ENCODE assay signal across 10 cellular contexts in the genomic region with DNA sequence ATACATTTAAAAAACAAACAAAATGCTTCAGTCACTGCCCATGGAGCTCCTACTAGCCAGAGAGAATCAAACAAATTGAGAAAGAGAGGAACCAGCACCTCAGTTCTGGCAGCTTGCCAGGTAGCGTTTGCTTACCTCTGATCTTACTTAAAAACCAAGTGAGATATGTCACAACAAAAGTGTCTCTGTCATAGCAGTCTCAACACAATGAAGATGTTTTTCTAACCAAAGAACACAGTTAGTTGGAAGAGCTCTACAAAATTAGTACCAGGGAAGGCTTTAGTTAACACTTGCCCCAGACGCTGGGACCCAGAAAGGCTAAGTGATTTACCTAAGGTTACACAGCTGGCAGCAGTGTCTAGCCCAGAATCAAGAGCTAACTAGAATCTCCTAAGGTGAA. TPM values are rescaled to one million over a fixed set of nuclear protein-coding genes. Genes with fewer than 3 reads are reported as not detected.
DNase-seq lines count a peak whose midpoint lies in the region; ATAC-seq, FAIRE-seq and TF ChIP-seq lines count a peak whose summit lies in the region.
"Had no signal": no experiment of that assay in that cellular context is flagged by ENCODE, and none has a peak within 500 bp of the region (broad histone marks: within the 10 kb centered on the region; RNA-seq: fewer than 3 reads in every experiment).

No MANE protein-coding gene starts in this region.

- H3K4me2 ChIP-seq in astrocyte (ENCODE audit: low read length): peak overlapping the region; percentile 0

- CTCF ChIA-PET in naive thymus-derived CD4-positive, alpha-beta T cell (lab: Charles Lee): no interaction called here

- H3K4me1 ChIP-seq in astrocyte (ENCODE audit: insufficient read depth, low read length): peaks cover 7% of the 10 kb centered on the region
- peaks cover 14 to 22% of the 10 kb centered on the region in 2 donors for H3K4me1 ChIP-seq in naive thymus-derived CD4-positive, alpha-beta T cell (ENCODE audit: control insufficient read depth in 2 of 2, insufficient read depth in 2 of 2, low read length in 2 of 2)

- no peaks in the 10 kb centered on the region for H3K36me3 ChIP-seq in astrocyte (ENCODE audit: insufficient read depth, low read length)
- H3K36me3 ChIP-seq in naive thymus-derived CD4-positive, alpha-beta T cell (ENCODE audit: control insufficient read depth in 2 of 3, insufficient read depth in 3 of 3, low read length in 3 of 3): peaks cover 0 to 3% (median 0%) of the 10 kb centered on the region in 3 experiments
- H3K36me3 ChIP-seq: tibial artery had no signal

- no peak for ATAC-seq in naive thymus-derived CD4-positive, alpha-beta T cell
- no peak for ATAC-seq in HG03457 (IDR thresholded peaks at IDR 0.05; ENCODE audit: unreplicated experiment)

- H3K27ac Mint-ChIP-seq in astrocyte (ENCODE audit: unreplicated experiment): no peak overlapping the region
- no peak overlapping the region for H3K27ac Mint-ChIP-seq in naive thymus-derived CD4-positive, alpha-beta T cell

- no peaks in the 10 kb centered on the region for H3K36me3 Mint-ChIP-seq in astrocyte (ENCODE audit: low read depth, unreplicated experiment)
- H3K36me3 Mint-ChIP-seq in naive thymus-derived CD4-positive, alpha-beta T cell: no peaks in the 10 kb centered on the region

- H3K9me3 Mint-ChIP-seq in astrocyte (ENCODE audit: unreplicated experiment): no peaks in the 10 kb centered on the region
- H3K9me3 Mint-ChIP-seq in naive thymus-derived CD4-positive, alpha-beta T cell: no peaks in the 10 kb centered on the region

- no peaks in the 10 kb centered on the region for H3K27me3 ChIP-seq in astrocyte (ENCODE audit: insufficient read depth, low read length)
- H3K27me3 ChIP-seq in naive thymus-derived CD4-positive, alpha-beta T cell (ENCODE audit: control insufficient read depth in 2 of 2, insufficient read depth in 2 of 2, low read length in 2 of 2): peaks cover 15 to 21% of the 10 kb centered on the region in 2 donors
- H3K27me3 ChIP-seq: tibial artery had no signal

- H3K9me3 ChIP-seq in astrocyte (ENCODE audit: insufficient read depth, low read depth, low read length): no peaks in the 10 kb centered on the region
- H3K9me3 ChIP-seq in naive thymus-derived CD4-positive, alpha-beta T cell (ENCODE audit: control insufficient read depth in 2 of 3, low read length in 3 of 3): no peaks in the 10 kb centered on the region
- H3K9me3 ChIP-seq: tibial artery had no signal

- DNase-seq in ELR (ENCODE audit: low read depth) (peak; percentile 35), NCI-H1105 treated with DMSO at 0.1 percent for 48 hours (lab: John Stamatoyannopoulos, UW) (peak; percentile 42), astrocyte (ENCODE audit: low read depth) (no peak), foreskin melanocyte (no peak), T1000 (lab: John Stamatoyannopoulos, UW) (no peak), ureter (ENCODE audit: low spot score) (no peak)
- DNase-seq in naive thymus-derived CD4-positive, alpha-beta T cell: peak in 7 of 9 donors; percentile 7 to 36 (median 30)

- no peak overlapping the region for H3K9ac ChIP-seq in astrocyte (ENCODE audit: low read length)

- no peak overlapping the region for H3K4me3 ChIP-seq in astrocyte (ENCODE audit: insufficient read depth, low read depth, low read length)
- no peak overlapping the region for H3K4me3 ChIP-seq in naive thymus-derived CD4-positive, alpha-beta T cell (ENCODE audit: low read length)
- H3K4me3 ChIP-seq: tibial artery had no signal

- H4K20me1 ChIP-seq in astrocyte (ENCODE audit: insufficient read depth, low read length): peaks cover 4% of the 10 kb centered on the region

- H3K27ac ChIP-seq in astrocyte (ENCODE audit: low read depth, low read length): no peak overlapping the region
- no peak overlapping the region for H3K27ac ChIP-seq in naive thymus-derived CD4-positive, alpha-beta T cell (ENCODE audit: low read depth, low read length)
- H3K27ac ChIP-seq: tibial artery had no signal

- H3K27me3 Mint-ChIP-seq in astrocyte (ENCODE audit: low read depth, unreplicated experiment): no peaks in the 10 kb centered on the region
- H3K27me3 Mint-ChIP-seq in naive thymus-derived CD4-positive, alpha-beta T cell: peaks cover 50 to 67% (median 55%) of the 10 kb centered on the region in 5 donors

- H3K4me1 Mint-ChIP-seq in astrocyte (ENCODE audit: low read depth, unreplicated experiment): peaks cover 28% of the 10 kb centered on the region
- peaks cover 22 to 39% (median 31%) of the 10 kb centered on the region in 7 donors for H3K4me1 Mint-ChIP-seq in naive thymus-derived CD4-positive, alpha-beta T cell

- intact Hi-C loops in naive thymus-derived CD4-positive, alpha-beta T cell (cut with micrococcal nuclease): loop anchor here in 1 of 2 donors (10.0 kb wide), 1 partner anchor 1108 kb away; the partner anchor contains the start of gene LRRN3

- no peak overlapping the region for H2AFZ ChIP-seq in astrocyte (ENCODE audit: low read depth, low read length)

- H3K4me3 Mint-ChIP-seq in astrocyte (ENCODE audit: unreplicated experiment): peak overlapping the region; percentile 60
- no peak overlapping the region for H3K4me3 Mint-ChIP-seq in naive thymus-derived CD4-positive, alpha-beta T cell

- TF ChIP-seq CTCF in astrocyte (IDR thresholded peaks at IDR 0.05; ENCODE audit: insufficient read depth, low read depth, low read length): no peak

- FAIRE-seq in astrocyte (lab: Jason Lieb, UNC): no peak
- FAIRE-seq: GM18507 had no signal

- POLR2A ChIA-PET in naive thymus-derived CD4-positive, alpha-beta T cell (lab: Charles Lee): no interaction called here

- H3K79me2 ChIP-seq in astrocyte (ENCODE audit: insufficient read depth, low read length): peaks cover 84% of the 10 kb centered on the region

RNA-seq across cellular contexts. Expression of gene DOCK4, which starts 3.4 kb away (rescaled TPM):
- total RNA-seq in astrocyte: 31.4 and 32.2 TPM in 2 replicates
- total RNA-seq in naive thymus-derived CD4-positive, alpha-beta T cell: 1 to 10 TPM in 4 of 5 experiments, under 1 TPM in 1; 0.19 to 3.1 (median 2.4) TPM
- polyA plus RNA-seq in naive thymus-derived CD4-positive, alpha-beta T cell: under 1 TPM in 1 of 2 donors, not detected in 1; 0.16 TPM
- total RNA-seq in ureter: 37.9 TPM

RNA-seq across cellular contexts. Expression of gene ZNF277, which starts 3.7 kb away (rescaled TPM):
- total RNA-seq in astrocyte: 22.9 and 23.0 TPM in 2 replicates
- total RNA-seq in naive thymus-derived CD4-positive, alpha-beta T cell: 10 to 100 TPM; 19.5 to 38.8 (median 25.9) TPM
- polyA plus RNA-seq in naive thymus-derived CD4-positive, alpha-beta T cell: 10 to 100 TPM; 25.0 to 28.0 TPM
- total RNA-seq in ureter: 20.6 TPM

Comparison
In these comparisons a context has a peak if more than half of its experiments do, and no peak if none do; other contexts are left out.
1. DNase-seq: peak in ELR (single experiment), NCI-H1105 treated with DMSO at 0.1 percent for 48 hours (single experiment) and naive thymus-derived CD4-positive, alpha-beta T cell (7 of 9); none in astrocyte (single experiment), foreskin melanocyte (single experiment), T1000 (single experiment) and ureter (single experiment).